ENCODE assay signal across 25 cellular contexts in genomic region chr2:126732682-126733245, GRCh38.
"Had no signal": no experiment of that assay in that cellular context is flagged by ENCODE, and none has a peak within 500 bp of the region (broad histone marks: within the 10 kb centered on the region; RNA-seq: fewer than 3 reads in every experiment).

No MANE protein-coding gene starts in this region.

- H3K4me3 Mint-ChIP-seq: immature natural killer cell; natural killer cell treated with Interleukin-12 subunit alpha and Interleukin-12 subunit beta and Interleukin-15 and Interleukin-18, amount 100 ng/mL, for 72 hours; type B pancreatic cell had no signal

- H3K4me3 ChIP-seq: dorsolateral prefrontal cortex, gastrocnemius medialis, left ventricle myocardium inferior, lower lobe of right lung, psoas muscle, sigmoid colon, skin epidermis, suprapubic skin, thyroid gland, uterus had no signal

- DNase-seq: cortex of kidney; dorsolateral prefrontal cortex; effector CD8-positive, alpha-beta T cell; gastrocnemius medialis; glutamatergic neuron; immature natural killer cell; kidney; left cardiac atrium; left ventricle myocardium inferior; lower lobe of right lung; mesenchymal stem cell; midbrain; psoas muscle; retina; sigmoid colon; stimulated activated CD4-positive, alpha-beta T cell treated with anti-CD3 and anti-CD28 coated beads, Interleukin-2, amount 100 ng/mL, for 24 hours; stimulated activated naive CD4-positive, alpha-beta T cell; thyroid gland; uterus had no signal

- H3K9me3 ChIP-seq: gastrocnemius medialis, left ventricle myocardium inferior, lower lobe of right lung, neutrophil, psoas muscle, sigmoid colon, suprapubic skin, thyroid gland, uterus had no signal

- H3K4me1 ChIP-seq: gastrocnemius medialis, left ventricle myocardium inferior, lower lobe of right lung, psoas muscle, sigmoid colon, suprapubic skin, thyroid gland, uterus had no signal

- H3K27me3 ChIP-seq: dorsolateral prefrontal cortex, gastrocnemius medialis, neutrophil, sigmoid colon, suprapubic skin, thyroid gland, uterus had no signal

- H3K27ac Mint-ChIP-seq: immature natural killer cell, type B pancreatic cell had no signal

- H3K27ac ChIP-seq: dorsolateral prefrontal cortex, gastrocnemius medialis, left ventricle myocardium inferior, lower lobe of right lung, neutrophil, psoas muscle, sigmoid colon, skin epidermis, suprapubic skin, thyroid gland, uterus had no signal

- ATAC-seq: esophagus mucosa; gastrocnemius medialis; left cardiac atrium; lower lobe of right lung; natural killer cell treated with Interleukin-12 subunit alpha and Interleukin-12 subunit beta and Interleukin-15 and Interleukin-18, amount 100 ng/mL, for 72 hours; psoas muscle had no signal

- H3K36me3 Mint-ChIP-seq: immature natural killer cell; natural killer cell treated with Interleukin-12 subunit alpha and Interleukin-12 subunit beta and Interleukin-15 and Interleukin-18, amount 100 ng/mL, for 72 hours; type B pancreatic cell had no signal

- H3K36me3 ChIP-seq: gastrocnemius medialis, left ventricle myocardium inferior, lower lobe of right lung, neutrophil, sigmoid colon, suprapubic skin, thyroid gland, uterus had no signal

- H3K9me3 Mint-ChIP-seq: natural killer cell treated with Interleukin-12 subunit alpha and Interleukin-12 subunit beta and Interleukin-15 and Interleukin-18, amount 100 ng/mL, for 72 hours; type B pancreatic cell had no signal

- FAIRE-seq: kidney had no signal
